In the genomic region with DNA sequence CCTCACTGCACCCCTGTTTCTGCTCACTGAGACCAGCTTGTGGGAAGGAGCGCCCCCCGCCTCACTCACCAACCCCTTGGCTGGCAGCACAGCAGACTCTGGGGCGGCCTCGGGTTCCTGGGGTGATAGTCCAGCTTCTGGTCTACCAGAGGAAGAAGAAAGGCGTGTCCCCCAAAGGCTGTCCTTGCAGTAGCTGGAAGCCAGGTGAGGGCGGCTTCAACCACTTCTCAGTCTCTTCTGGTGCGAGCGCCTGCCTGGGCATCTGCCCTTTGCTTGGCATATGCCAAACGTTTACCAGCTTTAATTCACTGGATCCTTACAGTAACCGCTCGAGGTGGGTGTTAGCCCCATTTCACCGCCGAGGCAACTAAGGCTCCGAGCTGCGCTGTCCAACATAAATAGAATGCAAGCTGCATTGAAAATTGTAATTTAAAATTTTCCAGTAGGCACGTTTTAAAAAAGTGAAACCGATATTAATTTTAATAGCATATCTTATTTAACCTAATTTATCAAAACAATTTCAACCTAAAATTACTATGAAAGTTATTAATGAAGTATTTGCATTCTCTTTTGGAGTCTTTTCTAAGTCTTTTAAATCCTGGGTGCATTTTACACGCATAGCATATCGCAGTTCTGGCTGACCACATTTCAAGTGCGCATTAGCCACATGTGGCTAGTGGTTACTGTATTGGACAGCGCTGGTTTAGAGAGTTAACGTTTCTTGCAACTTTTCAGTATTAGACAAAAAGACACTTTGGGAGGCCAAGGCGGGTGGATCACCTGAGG, we compare ENCODE assay signal across 8 cellular contexts. TPM values are rescaled to one million over a fixed set of nuclear protein-coding genes. Genes with fewer than 3 reads are reported as not detected.
DNase-seq lines count a peak whose midpoint lies in the region; ATAC-seq, FAIRE-seq and TF ChIP-seq lines count a peak whose summit lies in the region.

No MANE protein-coding gene starts in this region.

- peaks cover 3% of the 10 kb centered on the region for H3K4me1 ChIP-seq in astrocyte (ENCODE audit: insufficient read depth, low read length)
- H3K4me1 ChIP-seq in smooth muscle cell (ENCODE audit: low read depth) = peaks cover 7% of the 10 kb centered on the region

- DNase-seq in NCI-H524 treated with DMSO at 0.1 percent for 48 hours (lab: John Stamatoyannopoulos, UW) (peak; percentile 32), astrocyte (ENCODE audit: low read depth) (peak; percentile 23), smooth muscle cell (lab: John Stamatoyannopoulos, UW; ENCODE audit: unreplicated experiment) (no peak), islet precursor cell (no peak)

- H3K27ac ChIP-seq in C4-2B (peak overlapping the region; percentile 94), astrocyte (ENCODE audit: low read depth, low read length) (peak overlapping the region; percentile 90), smooth muscle cell (ENCODE audit: low read depth) (peak overlapping the region; percentile 97)

- TF ChIP-seq CTCF in C4-2B (conservative IDR thresholded peaks at IDR 0.05) (no peak; the same call in 1 of the 2 replicates), astrocyte (IDR thresholded peaks at IDR 0.05; ENCODE audit: insufficient read depth, low read depth, low read length) (no peak), smooth muscle cell (IDR thresholded peaks at IDR 0.05; ENCODE audit: borderline replicate concordance, insufficient read depth, poor library complexity, severe bottlenecking) (no peak)

- FAIRE-seq in astrocyte (lab: Jason Lieb, UNC) = no peak

- H3K9me3 Mint-ChIP-seq in astrocyte (ENCODE audit: unreplicated experiment) = no peaks in the 10 kb centered on the region

- H3K27ac Mint-ChIP-seq in astrocyte (ENCODE audit: unreplicated experiment) = peak overlapping the region; percentile 93

- H3K27me3 Mint-ChIP-seq in astrocyte (ENCODE audit: low read depth, unreplicated experiment) = no peaks in the 10 kb centered on the region

- H3K9ac ChIP-seq in astrocyte (ENCODE audit: low read length) (peak overlapping the region; percentile 98), smooth muscle cell (ENCODE audit: low read depth) (peak overlapping the region; percentile 89)

- H3K27me3 ChIP-seq in astrocyte (ENCODE audit: insufficient read depth, low read length) (no peaks in the 10 kb centered on the region), smooth muscle cell (ENCODE audit: low read depth) (no peaks in the 10 kb centered on the region)

- H3K4me1 Mint-ChIP-seq in astrocyte (ENCODE audit: low read depth, unreplicated experiment) = peaks cover 11% of the 10 kb centered on the region

- H3K79me2 ChIP-seq in astrocyte (ENCODE audit: insufficient read depth, low read length) (peaks cover 36% of the 10 kb centered on the region), smooth muscle cell (ENCODE audit: low read depth) (peaks cover 28% of the 10 kb centered on the region)

- H3K9me3 ChIP-seq in astrocyte (ENCODE audit: insufficient read depth, low read depth, low read length) = no peaks in the 10 kb centered on the region
- no peaks in the 10 kb centered on the region for H3K9me3 ChIP-seq in iPS-18c (ENCODE audit: control insufficient read depth, insufficient read depth, low read length)
- H3K9me3 ChIP-seq in smooth muscle cell (replicated peaks; ENCODE audit: low read depth) = no peaks in the 10 kb centered on the region

- H3K4me2 ChIP-seq in astrocyte (ENCODE audit: low read length) (peak overlapping the region; percentile 98), smooth muscle cell (peak overlapping the region; percentile 85)

- ATAC-seq in GM18861 (IDR thresholded peaks at IDR 0.05; ENCODE audit: unreplicated experiment) = peak; percentile 20
- peak; percentile 10 for ATAC-seq in HG03097 (IDR thresholded peaks at IDR 0.05; ENCODE audit: low FRiP score, unreplicated experiment)

- H2AFZ ChIP-seq in astrocyte (ENCODE audit: low read depth, low read length) = peak overlapping the region; percentile 87
- no peak overlapping the region for H2AFZ ChIP-seq in smooth muscle cell (ENCODE audit: low read depth)

- H4K20me1 ChIP-seq in astrocyte (ENCODE audit: insufficient read depth, low read length) = peaks cover 12% of the 10 kb centered on the region
- peaks cover 28% of the 10 kb centered on the region for H4K20me1 ChIP-seq in smooth muscle cell (ENCODE audit: low read depth)

- H3K4me3 Mint-ChIP-seq in astrocyte (ENCODE audit: unreplicated experiment) = peak overlapping the region; percentile 90

- 27% methylated on average over 23 of the region's 23 CpGs for WGBS in smooth muscle cell (ENCODE audit: low lambda C conversion rate)

- H3K4me3 ChIP-seq in astrocyte (ENCODE audit: insufficient read depth, low read depth, low read length) (peak overlapping the region; percentile 78), iPS-18c (ENCODE audit: insufficient read depth, low read depth, low read length) (peak overlapping the region; percentile 94), smooth muscle cell (peak overlapping the region; percentile 88)

- no peaks in the 10 kb centered on the region for H3F3A ChIP-seq in smooth muscle cell (ENCODE audit: low read depth)

- H3K36me3 ChIP-seq in astrocyte (ENCODE audit: insufficient read depth, low read length) (peaks cover 2% of the 10 kb centered on the region), smooth muscle cell (ENCODE audit: low read depth) (no peaks in the 10 kb centered on the region)

- H3K36me3 Mint-ChIP-seq in astrocyte (ENCODE audit: low read depth, unreplicated experiment) = no peaks in the 10 kb centered on the region

RNA-seq across cellular contexts. Expression of a gene that starts 0.9 kb away (rescaled TPM):
- total RNA-seq in astrocyte = 94.8 and 99.0 TPM in 2 replicates
- total RNA-seq in smooth muscle cell = 51.3 and 65.1 TPM in 2 replicates
- polyA plus RNA-seq in smooth muscle cell = 70.7 and 82.4 TPM in 2 replicates

Comparison
In these comparisons a context has a peak if more than half of its experiments do, and no peak if none do; other contexts are left out.
1. DNase-seq: peak in NCI-H524 treated with DMSO at 0.1 percent for 48 hours (single experiment) and astrocyte (single experiment); none in smooth muscle cell (single experiment) and islet precursor cell (single experiment).
2. Peak in every context shown above with its lines, with median percentiles within 50 percentile points of each other: H3K27ac ChIP-seq and H3K4me3 ChIP-seq.